10 cellular contexts compared by ENCODE assay signal in the genomic region with DNA sequence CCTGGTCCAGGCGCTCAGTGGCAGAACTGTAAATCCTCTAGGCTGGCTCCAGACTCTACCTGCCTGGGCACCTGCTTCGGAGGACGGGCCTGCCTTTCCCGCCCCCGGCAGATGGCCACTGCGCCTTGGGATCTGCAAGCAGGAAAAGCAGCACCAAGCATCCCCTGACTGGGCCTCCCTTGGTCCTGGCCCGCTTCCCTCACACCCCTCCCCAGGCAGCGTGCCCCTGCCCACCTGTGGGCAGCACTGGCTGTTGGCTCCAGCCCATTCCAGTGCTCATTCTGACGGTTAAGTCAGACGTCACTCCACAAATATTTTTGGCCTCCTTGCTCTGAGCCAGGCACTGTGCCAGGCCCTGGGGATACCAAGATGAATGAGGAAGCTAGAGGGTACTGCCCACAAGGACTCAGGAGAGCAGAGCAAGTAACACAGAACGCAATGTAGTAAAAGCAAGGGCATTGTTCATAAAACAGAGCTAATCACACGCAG. TPM values are rescaled to one million over a fixed set of nuclear protein-coding genes. Genes with fewer than 3 reads are reported as not detected.
DNase-seq lines count a peak whose midpoint lies in the region; ATAC-seq and TF ChIP-seq lines count a peak whose summit lies in the region.
"Had no signal": no experiment of that assay in that cellular context is flagged by ENCODE, and none has a peak within 500 bp of the region (broad histone marks: within the 10 kb centered on the region; RNA-seq: fewer than 3 reads in every experiment).

No MANE protein-coding gene starts in this region.

- H3K4me1 ChIP-seq in right cardiac atrium (ENCODE audit: control insufficient read depth, insufficient read depth, low read length) = no peaks in the 10 kb centered on the region

- no peaks in the 10 kb centered on the region for H3K9me3 ChIP-seq in right cardiac atrium (ENCODE audit: control insufficient read depth, low read length)

- H3K4me3 ChIP-seq in right cardiac atrium (ENCODE audit: low read length) = no peak overlapping the region

- 58% methylated on average over 12 of the region's 12 CpGs for WGBS in right cardiac atrium

- peak overlapping the region; percentile 59 for H3K27ac ChIP-seq in VCaP
- no peak overlapping the region for H3K27ac ChIP-seq in right cardiac atrium (ENCODE audit: low read length)

- intact Hi-C loops in right cardiac atrium (cut with DNase I) = no loop called here

- in situ Hi-C loops in ACHN (cut with HindIII; ENCODE audit: low pct_ligation_motif_present, low pct_unique_long_range_greater_than_20kb, low sequenced_read_pairs) = no loop called here

- ATAC-seq in right cardiac atrium (peak; percentile 30 to 52), GM19328 (IDR thresholded peaks at IDR 0.05; ENCODE audit: unreplicated experiment) (no peak), HG02885 (IDR thresholded peaks at IDR 0.05; ENCODE audit: poor library complexity, unreplicated experiment) (no peak), GM19397 (IDR thresholded peaks at IDR 0.05; ENCODE audit: unreplicated experiment) (no peak)

- DNase-seq in ACHN (peak; percentile 95), HT1080 (ENCODE audit: low read depth) (peak; percentile 79), right cardiac atrium (peak in 2 of 3 donors; percentile 40 to 70), dermis blood vessel endothelial cell (no peak)
- DNase-seq: hippocampal formation; stimulated activated CD4-positive, alpha-beta T cell treated with anti-CD3 and anti-CD28 coated beads, Interleukin-12 subunit alpha, Interleukin-12 subunit beta, amount 100 ng/mL, for 4 hours had no signal

- TF ChIP-seq CTCF in VCaP (conservative IDR thresholded peaks at IDR 0.05) = no peak

- H3K27me3 ChIP-seq in right cardiac atrium (ENCODE audit: control insufficient read depth, insufficient read depth) = no peaks in the 10 kb centered on the region

RNA-seq across cellular contexts. Expression of a gene that starts 22.0 kb away (rescaled TPM):
- 0.10 and 0.19 TPM in 2 replicates for total RNA-seq in HT1080 (2014; rRNA removed; shearing (Covaris generic))
- 0.50 and 0.93 TPM in 2 replicates for polyA plus RNA-seq in HT1080 (2015; cell fraction: cytosol; rRNA removed)
- polyA plus RNA-seq in HT1080 (2015; cell fraction: nucleus; rRNA removed) = 2.6 and 4.2 TPM in 2 replicates
- under 1 TPM in 1 of 4 donors, not detected in 3; 0.09 TPM for total RNA-seq in right cardiac atrium
- polyA plus RNA-seq in right cardiac atrium = 0.07 TPM
- 0.19 TPM in 1 of 2 replicates, not detected in the other for total RNA-seq in dermis blood vessel endothelial cell

RNA-seq across cellular contexts. Expression of a gene that starts 26.7 kb away (rescaled TPM):
- total RNA-seq in HT1080 (2014; rRNA removed; shearing (Covaris generic)) = 0.87 and 1.7 TPM in 2 replicates
- 2.8 and 2.9 TPM in 2 replicates for polyA plus RNA-seq in HT1080 (2015; cell fraction: cytosol; rRNA removed)
- polyA plus RNA-seq in HT1080 (2015; cell fraction: nucleus; rRNA removed) = 4.5 and 8.6 TPM in 2 replicates
- total RNA-seq in right cardiac atrium = 100 to 1,000 TPM in 3 of 4 donors, 10 to 100 TPM in 1; 80.2 to 148 (median 141) TPM
- polyA plus RNA-seq in right cardiac atrium = 150 TPM
- 0.65 and 1.7 TPM in 2 replicates for total RNA-seq in dermis blood vessel endothelial cell

RNA-seq across cellular contexts. Expression of a gene that starts 55.9 kb away (rescaled TPM):
- not detected in 2 replicates for total RNA-seq in HT1080 (2014; rRNA removed; shearing (Covaris generic))
- polyA plus RNA-seq in HT1080 (2015; cell fraction: cytosol; rRNA removed) = 0.23 and 1.9 TPM in 2 replicates
- 1.7 TPM in 1 of 2 replicates, not detected in the other for polyA plus RNA-seq in HT1080 (2015; cell fraction: nucleus; rRNA removed)
- total RNA-seq in right cardiac atrium = not detected
- polyA plus RNA-seq in right cardiac atrium = not detected
- not detected in 2 replicates for total RNA-seq in dermis blood vessel endothelial cell

Comparison
In these comparisons a context has a peak if more than half of its experiments do, and no peak if none do; other contexts are left out.
1. ATAC-seq: peak in right cardiac atrium (2 of 2); none in GM19328 (single experiment), HG02885 (single experiment) and GM19397 (single experiment).
2. RNA of a gene that starts 26.7 kb away (total RNA-seq): 80.2 to 148 TPM in right cardiac atrium; 0.87 to 1.7 TPM in HT1080 and 0.65 to 1.7 TPM in dermis blood vessel endothelial cell; every median in the first group is over 10 times any median in the second.